8 cellular contexts compared by ENCODE assay signal in genomic region chr2:115162454-115163293, GRCh38.
DNase-seq lines count a peak whose midpoint lies in the region; ATAC-seq and TF ChIP-seq lines count a peak whose summit lies in the region.
"Had no signal": no experiment of that assay in that cellular context is flagged by ENCODE, and none has a peak within 500 bp of the region (broad histone marks: within the 10 kb centered on the region; RNA-seq: fewer than 3 reads in every experiment).

No MANE protein-coding gene starts in this region.

- H3K4me2 ChIP-seq in GM23338: peak overlapping the region; percentile 95

- H3K27me3 ChIP-seq in GM23338 (ENCODE audit: insufficient read depth): peaks cover 41% of the 10 kb centered on the region
- peaks cover 5% of the 10 kb centered on the region for H3K27me3 ChIP-seq in rectal smooth muscle tissue (ENCODE audit: control insufficient read depth, insufficient read depth, low read length)

- H4K20me1 ChIP-seq in GM23338 (replicated peaks; ENCODE audit: insufficient read depth): peaks cover 15% of the 10 kb centered on the region

- H3K27ac ChIP-seq in GM23338 (ENCODE audit: low read depth) (no peak overlapping the region), rectal smooth muscle tissue (ENCODE audit: low read depth, low read length) (no peak overlapping the region)

- H3K27ac Mint-ChIP-seq in GM23338: no peak overlapping the region
- H3K27ac Mint-ChIP-seq in stimulated activated effector memory CD8-positive, alpha-beta T cell treated with anti-CD3 and anti-CD28 coated beads, Interleukin-12 subunit alpha, Interleukin-12 subunit beta, amount 100 ng/mL, for 72 hours: no peak overlapping the region

- H3K79me2 ChIP-seq in GM23338 (replicated peaks; ENCODE audit: insufficient read depth): peaks cover 21% of the 10 kb centered on the region

- H3F3A ChIP-seq in GM23338 (replicated peaks; ENCODE audit: low read depth): no peaks in the 10 kb centered on the region

- H3K27me3 Mint-ChIP-seq in GM23338 (ENCODE audit: insufficient read depth, low read depth, poor library complexity): peaks cover 26% of the 10 kb centered on the region

- H3K4me1 Mint-ChIP-seq in GM23338: peaks cover 12% of the 10 kb centered on the region
- no peaks in the 10 kb centered on the region for H3K4me1 Mint-ChIP-seq in stimulated activated effector memory CD8-positive, alpha-beta T cell treated with anti-CD3 and anti-CD28 coated beads, Interleukin-12 subunit alpha, Interleukin-12 subunit beta, amount 100 ng/mL, for 72 hours

- H2AFZ ChIP-seq in GM23338: peak overlapping the region; percentile 61

- H3K9me3 ChIP-seq in iPS-18c (ENCODE audit: control insufficient read depth, insufficient read depth, low read length): no peaks in the 10 kb centered on the region

- H3K9me3 Mint-ChIP-seq in GM23338: no peaks in the 10 kb centered on the region; the same call in 2 of the 3 replicates
- H3K9me3 Mint-ChIP-seq in stimulated activated effector memory CD8-positive, alpha-beta T cell treated with anti-CD3 and anti-CD28 coated beads, Interleukin-12 subunit alpha, Interleukin-12 subunit beta, amount 100 ng/mL, for 72 hours: peaks cover 7% of the 10 kb centered on the region

- H3K4me1 ChIP-seq in GM23338 (ENCODE audit: insufficient read depth) (peaks cover 11% of the 10 kb centered on the region), rectal smooth muscle tissue (ENCODE audit: control insufficient read depth, insufficient read depth, low read length) (no peaks in the 10 kb centered on the region)

- peaks cover 4% of the 10 kb centered on the region; the same call in 2 of the 3 replicates for H3K36me3 Mint-ChIP-seq in GM23338 (ENCODE audit: low read depth)
- no peaks in the 10 kb centered on the region for H3K36me3 Mint-ChIP-seq in stimulated activated effector memory CD8-positive, alpha-beta T cell treated with anti-CD3 and anti-CD28 coated beads, Interleukin-12 subunit alpha, Interleukin-12 subunit beta, amount 100 ng/mL, for 72 hours

- ATAC-seq in GM23338: peak; percentile 29
- no peak for ATAC-seq in stimulated activated effector memory CD8-positive, alpha-beta T cell treated with anti-CD3 and anti-CD28 coated beads, Interleukin-12 subunit alpha, Interleukin-12 subunit beta, amount 100 ng/mL, for 72 hours

- no peak for TF ChIP-seq CTCF in GM23338 (conservative IDR thresholded peaks at IDR 0.05; ENCODE audit: low read depth in 2 of 2)

- H3K4me3 ChIP-seq in GM23338 (peak overlapping the region; percentile 79), iPS-18c (ENCODE audit: insufficient read depth, low read depth, low read length) (peak overlapping the region; percentile 71), rectal smooth muscle tissue (ENCODE audit: low read length) (peak overlapping the region; percentile 46)

- H3K4me3 Mint-ChIP-seq in GM23338: peak overlapping the region; percentile 88
- H3K4me3 Mint-ChIP-seq in stimulated activated effector memory CD8-positive, alpha-beta T cell treated with anti-CD3 and anti-CD28 coated beads, Interleukin-12 subunit alpha, Interleukin-12 subunit beta, amount 100 ng/mL, for 72 hours: no peak overlapping the region

- H3K36me3 ChIP-seq in GM23338 (ENCODE audit: insufficient read depth): no peaks in the 10 kb centered on the region
- no peaks in the 10 kb centered on the region for H3K36me3 ChIP-seq in rectal smooth muscle tissue (ENCODE audit: control insufficient read depth, insufficient read depth, low read length)

- DNase-seq in GM23338 (ENCODE audit: low spot score) (peak; percentile 62), NCI-H524 treated with DMSO at 0.1 percent for 48 hours (lab: John Stamatoyannopoulos, UW) (peak; percentile 32), GOT3 (lab: John Stamatoyannopoulos, UW) (no peak), pons (ENCODE audit: low spot score) (no peak)
- DNase-seq in stimulated activated effector memory CD8-positive, alpha-beta T cell treated with anti-CD3 and anti-CD28 coated beads, Interleukin-12 subunit alpha, Interleukin-12 subunit beta, amount 100 ng/mL, for 72 hours (ENCODE audit: low spot score in 2 of 2): no peak
- DNase-seq: Calu3 had no signal

- H3K9ac ChIP-seq in rectal smooth muscle tissue (ENCODE audit: low read length): no peak overlapping the region

- no peaks in the 10 kb centered on the region for H3K9me2 ChIP-seq in GM23338 (ENCODE audit: insufficient read depth)

TF ChIP-seq in GM23338, 12 proteins besides CTCF, POLR2A, EP300 and RAD21:
- no peak for TF ChIP-seq ZNF462 (CRISPR knock-in tag; IDR thresholded peaks at IDR 0.05)
- TF ChIP-seq REST (IDR thresholded peaks at IDR 0.05; ENCODE audit: unreplicated experiment): peak; percentile 69

Comparison
In these comparisons a context has a peak if more than half of its experiments do, and no peak if none do; other contexts are left out.
1. DNase-seq: peak in GM23338 (single experiment) and NCI-H524 treated with DMSO at 0.1 percent for 48 hours (single experiment); none in stimulated activated effector memory CD8-positive, alpha-beta T cell treated with anti-CD3 and anti-CD28 coated beads, Interleukin-12 subunit alpha, Interleukin-12 subunit beta, amount 100 ng/mL, for 72 hours (0 of 2), GOT3 (single experiment) and pons (single experiment).
2. Peak in every context shown above with its lines, with median percentiles within 50 percentile points of each other: H3K4me3 ChIP-seq.